ENCODE assay signal across 1 cellular context in genomic region chr3:172079326-172079976, GRCh38.
TF ChIP-seq lines count a peak whose summit lies in the region.

No MANE protein-coding gene starts in this region.

TF ChIP-seq in K562, 482 proteins besides CTCF, POLR2A, EP300 and RAD21 (continued from another document):
- TF ChIP-seq BCL6 (CRISPR knock-in tag; IDR thresholded peaks at IDR 0.05) (no peak), PML (IDR thresholded peaks at IDR 0.05; ENCODE audit: low read length) (no peak), YBX1 (IDR thresholded peaks at IDR 0.05) (no peak), ZHX1 (conservative IDR thresholded peaks at IDR 0.05; ENCODE audit: low read length) (no peak), ZSCAN29 (IDR thresholded peaks at IDR 0.05) (peak; percentile 53; the same call in 1 of the 2 replicates), ZNF263 (CRISPR knock-in tag; IDR thresholded peaks at IDR 0.05; ENCODE audit: borderline replicate concordance) (no peak), CHCHD3 (CRISPR knock-in tag; IDR thresholded peaks at IDR 0.05) (no peak), NCOA1 (IDR thresholded peaks at IDR 0.05; ENCODE audit: low read depth) (no peak), PHB2 (IDR thresholded peaks at IDR 0.05; ENCODE audit: low read depth) (no peak), KAT7 (CRISPR knock-in tag; IDR thresholded peaks at IDR 0.05; ENCODE audit: borderline replicate concordance) (no peak), TSC22D4 (tag; IDR thresholded peaks at IDR 0.05) (no peak), FIP1L1 (IDR thresholded peaks at IDR 0.05; ENCODE audit: low read depth, low read length, poor library complexity, severe bottlenecking) (no peak)
- TF ChIP-seq, protein P1, sequence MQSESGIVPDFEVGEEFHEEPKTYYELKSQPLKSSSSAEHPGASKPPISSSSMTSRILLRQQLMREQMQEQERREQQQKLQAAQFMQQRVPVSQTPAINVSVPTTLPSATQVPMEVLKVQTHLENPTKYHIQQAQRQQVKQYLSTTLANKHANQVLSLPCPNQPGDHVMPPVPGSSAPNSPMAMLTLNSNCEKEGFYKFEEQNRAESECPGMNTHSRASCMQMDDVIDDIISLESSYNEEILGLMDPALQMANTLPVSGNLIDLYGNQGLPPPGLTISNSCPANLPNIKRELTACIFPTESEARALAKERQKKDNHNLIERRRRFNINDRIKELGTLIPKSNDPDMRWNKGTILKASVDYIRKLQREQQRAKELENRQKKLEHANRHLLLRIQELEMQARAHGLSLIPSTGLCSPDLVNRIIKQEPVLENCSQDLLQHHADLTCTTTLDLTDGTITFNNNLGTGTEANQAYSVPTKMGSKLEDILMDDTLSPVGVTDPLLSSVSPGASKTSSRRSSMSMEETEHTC (IDR thresholded peaks at IDR 0.05), result no peak
